2 cellular contexts compared by ENCODE assay signal in the genomic region with DNA sequence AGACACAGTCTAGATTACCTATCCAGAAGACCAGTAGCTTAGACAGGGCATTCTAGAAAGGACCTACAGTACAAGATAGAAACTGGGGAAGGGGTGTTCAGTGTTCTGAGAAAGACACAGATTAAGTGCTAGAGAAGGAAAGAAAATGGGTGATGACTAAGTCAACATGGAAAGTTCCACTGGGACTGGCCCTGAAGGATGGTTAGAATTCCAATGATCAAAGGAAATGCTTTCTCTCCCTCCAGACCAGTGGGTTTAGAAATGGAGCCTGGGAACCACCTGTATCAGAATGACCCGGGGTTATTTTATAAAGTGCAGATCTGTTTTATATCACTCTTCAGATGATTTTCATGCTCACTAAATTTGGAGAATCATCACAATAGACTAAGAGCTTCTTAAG.
TF ChIP-seq lines count a peak whose summit lies in the region.

No MANE protein-coding gene starts in this region.

TF ChIP-seq in SK-N-SH treated with all-trans-retinoic acid at 6 μM for 48 hours, 23 proteins besides CTCF, POLR2A, EP300 and RAD21 (continued from another document):
- TF ChIP-seq, protein P1, sequence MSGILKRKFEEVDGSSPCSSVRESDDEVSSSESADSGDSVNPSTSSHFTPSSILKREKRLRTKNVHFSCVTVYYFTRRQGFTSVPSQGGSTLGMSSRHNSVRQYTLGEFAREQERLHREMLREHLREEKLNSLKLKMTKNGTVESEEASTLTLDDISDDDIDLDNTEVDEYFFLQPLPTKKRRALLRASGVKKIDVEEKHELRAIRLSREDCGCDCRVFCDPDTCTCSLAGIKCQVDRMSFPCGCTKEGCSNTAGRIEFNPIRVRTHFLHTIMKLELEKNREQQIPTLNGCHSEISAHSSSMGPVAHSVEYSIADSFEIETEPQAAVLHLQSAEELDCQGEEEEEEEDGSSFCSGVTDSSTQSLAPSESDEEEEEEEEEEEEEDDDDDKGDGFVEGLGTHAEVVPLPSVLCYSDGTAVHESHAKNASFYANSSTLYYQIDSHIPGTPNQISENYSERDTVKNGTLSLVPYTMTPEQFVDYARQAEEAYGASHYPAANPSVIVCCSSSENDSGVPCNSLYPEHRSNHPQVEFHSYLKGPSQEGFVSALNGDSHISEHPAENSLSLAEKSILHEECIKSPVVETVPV (CRISPR knock-in tag; IDR thresholded peaks at IDR 0.05): no peak
- TF ChIP-seq SNAI2 (CRISPR knock-in tag; IDR thresholded peaks at IDR 0.05): no peak

TF ChIP-seq in SK-N-SH, 30 proteins besides CTCF, POLR2A, EP300 and RAD21 (continued from another document):
- TF ChIP-seq, protein P2, sequence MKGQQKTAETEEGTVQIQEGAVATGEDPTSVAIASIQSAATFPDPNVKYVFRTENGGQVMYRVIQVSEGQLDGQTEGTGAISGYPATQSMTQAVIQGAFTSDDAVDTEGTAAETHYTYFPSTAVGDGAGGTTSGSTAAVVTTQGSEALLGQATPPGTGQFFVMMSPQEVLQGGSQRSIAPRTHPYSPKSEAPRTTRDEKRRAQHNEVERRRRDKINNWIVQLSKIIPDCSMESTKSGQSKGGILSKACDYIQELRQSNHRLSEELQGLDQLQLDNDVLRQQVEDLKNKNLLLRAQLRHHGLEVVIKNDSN (IDR thresholded peaks at IDR 0.05; ENCODE audit: borderline replicate concordance, low read depth): no peak
- TF ChIP-seq JUND (IDR thresholded peaks at IDR 0.05): no peak
- TF ChIP-seq TEAD4 (IDR thresholded peaks at IDR 0.05; ENCODE audit: borderline replicate concordance, insufficient read depth): no peak
- TF ChIP-seq, protein P3, sequence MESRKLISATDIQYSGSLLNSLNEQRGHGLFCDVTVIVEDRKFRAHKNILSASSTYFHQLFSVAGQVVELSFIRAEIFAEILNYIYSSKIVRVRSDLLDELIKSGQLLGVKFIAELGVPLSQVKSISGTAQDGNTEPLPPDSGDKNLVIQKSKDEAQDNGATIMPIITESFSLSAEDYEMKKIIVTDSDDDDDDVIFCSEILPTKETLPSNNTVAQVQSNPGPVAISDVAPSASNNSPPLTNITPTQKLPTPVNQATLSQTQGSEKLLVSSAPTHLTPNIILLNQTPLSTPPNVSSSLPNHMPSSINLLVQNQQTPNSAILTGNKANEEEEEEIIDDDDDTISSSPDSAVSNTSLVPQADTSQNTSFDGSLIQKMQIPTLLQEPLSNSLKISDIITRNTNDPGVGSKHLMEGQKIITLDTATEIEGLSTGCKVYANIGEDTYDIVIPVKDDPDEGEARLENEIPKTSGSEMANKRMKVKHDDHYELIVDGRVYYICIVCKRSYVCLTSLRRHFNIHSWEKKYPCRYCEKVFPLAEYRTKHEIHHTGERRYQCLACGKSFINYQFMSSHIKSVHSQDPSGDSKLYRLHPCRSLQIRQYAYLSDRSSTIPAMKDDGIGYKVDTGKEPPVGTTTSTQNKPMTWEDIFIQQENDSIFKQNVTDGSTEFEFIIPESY (IDR thresholded peaks at IDR 0.05; ENCODE audit: borderline replicate concordance, low read depth): no peak
- TF ChIP-seq SMC3 (IDR thresholded peaks at IDR 0.05; ENCODE audit: low read depth, low read length): no peak
- no peak for TF ChIP-seq MXI1 (IDR thresholded peaks at IDR 0.05; ENCODE audit: low read depth, low read length)
- no peak for TF ChIP-seq POLR2AphosphoS5 (IDR thresholded peaks at IDR 0.05; ENCODE audit: low read depth, low read length)
- TF ChIP-seq FOSL2 (IDR thresholded peaks at IDR 0.05; ENCODE audit: borderline replicate concordance, low read depth): no peak
- TF ChIP-seq GATA2 (CRISPR knock-in tag; IDR thresholded peaks at IDR 0.05): no peak
- TF ChIP-seq RCOR1 (IDR thresholded peaks at IDR 0.05; ENCODE audit: low read length): no peak
- no peak for TF ChIP-seq TAF1 (IDR thresholded peaks at IDR 0.05; ENCODE audit: borderline replicate concordance, low read depth, low read length)
- TF ChIP-seq NFIC (IDR thresholded peaks at IDR 0.05; ENCODE audit: borderline replicate concordance): no peak
- TF ChIP-seq, protein P4, sequence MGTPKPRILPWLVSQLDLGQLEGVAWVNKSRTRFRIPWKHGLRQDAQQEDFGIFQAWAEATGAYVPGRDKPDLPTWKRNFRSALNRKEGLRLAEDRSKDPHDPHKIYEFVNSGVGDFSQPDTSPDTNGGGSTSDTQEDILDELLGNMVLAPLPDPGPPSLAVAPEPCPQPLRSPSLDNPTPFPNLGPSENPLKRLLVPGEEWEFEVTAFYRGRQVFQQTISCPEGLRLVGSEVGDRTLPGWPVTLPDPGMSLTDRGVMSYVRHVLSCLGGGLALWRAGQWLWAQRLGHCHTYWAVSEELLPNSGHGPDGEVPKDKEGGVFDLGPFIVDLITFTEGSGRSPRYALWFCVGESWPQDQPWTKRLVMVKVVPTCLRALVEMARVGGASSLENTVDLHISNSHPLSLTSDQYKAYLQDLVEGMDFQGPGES (IDR thresholded peaks at IDR 0.05; ENCODE audit: low read depth, low read length): no peak
- TF ChIP-seq RXRA (IDR thresholded peaks at IDR 0.05; ENCODE audit: borderline replicate concordance, low read depth): no peak
- no peak for TF ChIP-seq CHD2 (IDR thresholded peaks at IDR 0.05; ENCODE audit: low read length, partially characterized antibody)
